In genomic region chr13:99386911-99387788, GRCh38 we compare ENCODE assay signal across 8 cellular contexts.
DNase-seq lines count a peak whose midpoint lies in the region; FAIRE-seq and TF ChIP-seq lines count a peak whose summit lies in the region.

No MANE protein-coding gene starts in this region.

- H3K4me1 ChIP-seq in fibroblast of lung (ENCODE audit: control insufficient read depth, extremely low read depth, insufficient read depth, low read length), result no peaks in the 10 kb centered on the region
- H3K4me1 ChIP-seq in trophoblast cell (ENCODE audit: control insufficient read depth in 1 of 2, insufficient read depth in 2 of 2, low read length in 2 of 2), result no peaks in the 10 kb centered on the region

- H2BK12ac ChIP-seq in trophoblast cell (ENCODE audit: low read length), result no peak overlapping the region

- no peak overlapping the region for H2AK5ac ChIP-seq in trophoblast cell (ENCODE audit: low read length)

- H3K4me3 ChIP-seq in fibroblast of lung (replicated peaks in 1 of 4; ENCODE audit: control extremely low read depth in 1 of 4, insufficient read depth in 1 of 4, low read depth in 3 of 4, low read length in 4 of 4), result no peak overlapping the region
- no peak overlapping the region for H3K4me3 ChIP-seq in trophoblast cell (ENCODE audit: low read depth, low read length)

- TF ChIP-seq CTCF in Calu3 (IDR thresholded peaks at IDR 0.05; ENCODE audit: unreplicated experiment) (peak; percentile 26), fibroblast of lung (conservative IDR thresholded peaks at IDR 0.05 in 1 of 2, IDR thresholded peaks at IDR 0.05 in 1 of 2; ENCODE audit: low read depth in 1 of 2, low read length in 2 of 2) (peak; percentile 32 to 55)

- H3K4me1 Mint-ChIP-seq in Calu3 (ENCODE audit: low read depth, unreplicated experiment), result no peaks in the 10 kb centered on the region

- no peak overlapping the region for H4K8ac ChIP-seq in trophoblast cell (ENCODE audit: low read depth, low read length)

- no peak overlapping the region for H2BK120ac ChIP-seq in trophoblast cell (ENCODE audit: insufficient read depth, low read length, poor library complexity)

- no CpG with 5 or more reads among the region's 12 CpGs for WGBS in trophoblast cell (ENCODE audit: extremely low coverage, insufficient coverage, insufficient read length)

- H3K27ac ChIP-seq in fibroblast of lung (ENCODE audit: insufficient read depth, low read length) (no peak overlapping the region), trophoblast cell (ENCODE audit: low read depth, low read length) (no peak overlapping the region)

- no peaks in the 10 kb centered on the region for H3K79me1 ChIP-seq in trophoblast cell (ENCODE audit: low read length)

- no peak overlapping the region for H3K9ac ChIP-seq in fibroblast of lung (ENCODE audit: insufficient read depth, low read length)
- H3K9ac ChIP-seq in trophoblast cell (ENCODE audit: low read length), result no peak overlapping the region

- intact Hi-C loops in Calu3 (cut with micrococcal nuclease; ENCODE audit: unreplicated experiment), result loop anchor here (5.0 kb wide), 1 partner anchor 50 kb away; no protein-coding TSS in a partner anchor

- no peaks in the 10 kb centered on the region for H3K9me3 Mint-ChIP-seq in Calu3 (ENCODE audit: low read depth, unreplicated experiment)

- H3K14ac ChIP-seq in trophoblast cell (ENCODE audit: low read length), result no peak overlapping the region

- H3K27me3 Mint-ChIP-seq in Calu3 (ENCODE audit: unreplicated experiment), result no peaks in the 10 kb centered on the region

- H3K27ac Mint-ChIP-seq in Calu3 (ENCODE audit: unreplicated experiment), result no peak overlapping the region

- no peak for TF ChIP-seq POLR2A in H54 (IDR thresholded peaks at IDR 0.05; ENCODE audit: low read depth, low read length)

- DNase-seq in Calu3 (peak; percentile 16), H54 (ENCODE audit: insufficient read length, low spot score) (peak; percentile 78), NCI-H69 (lab: John Stamatoyannopoulos, UW) (peak; percentile 86), fibroblast of lung (ENCODE audit: low read depth in 2 of 2) (no peak), trophoblast cell (peak; percentile 12 to 51), NCI-H345 treated with DMSO at 0.1 percent for 48 hours (lab: John Stamatoyannopoulos, UW; ENCODE audit: unreplicated experiment) (no peak), H4 (ENCODE audit: low spot score) (no peak)
- DNase-seq in activated CD8-positive, alpha-beta memory T cell treated with anti-CD3 and anti-CD28 coated beads, Interleukin-2, amount 50 U/mL, for 1 hour (ENCODE audit: extremely low read depth), result peak; percentile 71

- no peak overlapping the region for H3K4ac ChIP-seq in trophoblast cell (ENCODE audit: low read depth, low read length)

- H4K20me1 ChIP-seq in fibroblast of lung (ENCODE audit: control insufficient read depth, extremely low read depth, insufficient read depth, low read length), result no peaks in the 10 kb centered on the region

- H2AFZ ChIP-seq in fibroblast of lung (ENCODE audit: low read length), result no peak overlapping the region
- H2AFZ ChIP-seq in trophoblast cell (ENCODE audit: insufficient read depth, low read length, poor library complexity), result no peak overlapping the region

- H3K27me3 ChIP-seq in fibroblast of lung (ENCODE audit: control insufficient read depth, insufficient read depth, low read length) (no peaks in the 10 kb centered on the region), trophoblast cell (ENCODE audit: insufficient read depth, low read length) (no peaks in the 10 kb centered on the region)

- peaks cover 7% of the 10 kb centered on the region for H3K36me3 Mint-ChIP-seq in Calu3 (ENCODE audit: insufficient read depth, unreplicated experiment)

- H3K18ac ChIP-seq in trophoblast cell (ENCODE audit: low read length), result no peak overlapping the region

- no peak overlapping the region for H2BK5ac ChIP-seq in trophoblast cell (ENCODE audit: low read depth, low read length, poor library complexity)

- H3K23ac ChIP-seq in trophoblast cell (ENCODE audit: low read length), result no peak overlapping the region

- CTCF ChIA-PET in Calu3 (lab: Charles Lee), result no interaction called here

- no peak overlapping the region for H4K91ac ChIP-seq in trophoblast cell (ENCODE audit: low read depth, low read length)

- H3K9me3 ChIP-seq in fibroblast of lung (ENCODE audit: control insufficient read depth, insufficient read depth, low read depth, low read length), result no peaks in the 10 kb centered on the region
- no peaks in the 10 kb centered on the region for H3K9me3 ChIP-seq in trophoblast cell (ENCODE audit: insufficient read depth, low read depth, low read length)

- no peak overlapping the region for H4K12ac ChIP-seq in trophoblast cell (ENCODE audit: low read depth, low read length)

- H3K4me2 ChIP-seq in fibroblast of lung (ENCODE audit: extremely low read depth, insufficient read depth, low read length) (no peak overlapping the region), trophoblast cell (ENCODE audit: low read length) (no peak overlapping the region)

- FAIRE-seq in H54 (lab: Jason Lieb, UNC), result peak; percentile 53

- H3K79me2 ChIP-seq in fibroblast of lung (ENCODE audit: control insufficient read depth, insufficient read depth, low read length), result no peaks in the 10 kb centered on the region
- no peaks in the 10 kb centered on the region for H3K79me2 ChIP-seq in trophoblast cell (ENCODE audit: control insufficient read depth, insufficient read depth, low read length, poor library complexity)

- no peaks in the 10 kb centered on the region for H3K36me3 ChIP-seq in fibroblast of lung (ENCODE audit: control insufficient read depth, insufficient read depth, low read length)
- H3K36me3 ChIP-seq in trophoblast cell (ENCODE audit: control insufficient read depth in 1 of 2, insufficient read depth in 2 of 2, low read length in 2 of 2), result peaks cover 17 to 27% of the 10 kb centered on the region in 2 experiments

- no peak overlapping the region for H3K4me3 Mint-ChIP-seq in Calu3 (ENCODE audit: low read depth, unreplicated experiment)

- BruUV-seq in Calu3 (replicated peaks; lab: Mats Ljungman, UMichigan), result no TSS peak

Comparison
In these comparisons a context has a peak if more than half of its experiments do, and no peak if none do; other contexts are left out.
1. DNase-seq: peak in Calu3 (single experiment), H54 (single experiment), NCI-H69 (single experiment), activated CD8-positive, alpha-beta memory T cell treated with anti-CD3 and anti-CD28 coated beads, Interleukin-2, amount 50 U/mL, for 1 hour (single experiment) and trophoblast cell (2 of 2); none in fibroblast of lung (0 of 2), NCI-H345 treated with DMSO at 0.1 percent for 48 hours (single experiment) and H4 (single experiment).